ENCODE assay signal across 8 cellular contexts in the genomic region with DNA sequence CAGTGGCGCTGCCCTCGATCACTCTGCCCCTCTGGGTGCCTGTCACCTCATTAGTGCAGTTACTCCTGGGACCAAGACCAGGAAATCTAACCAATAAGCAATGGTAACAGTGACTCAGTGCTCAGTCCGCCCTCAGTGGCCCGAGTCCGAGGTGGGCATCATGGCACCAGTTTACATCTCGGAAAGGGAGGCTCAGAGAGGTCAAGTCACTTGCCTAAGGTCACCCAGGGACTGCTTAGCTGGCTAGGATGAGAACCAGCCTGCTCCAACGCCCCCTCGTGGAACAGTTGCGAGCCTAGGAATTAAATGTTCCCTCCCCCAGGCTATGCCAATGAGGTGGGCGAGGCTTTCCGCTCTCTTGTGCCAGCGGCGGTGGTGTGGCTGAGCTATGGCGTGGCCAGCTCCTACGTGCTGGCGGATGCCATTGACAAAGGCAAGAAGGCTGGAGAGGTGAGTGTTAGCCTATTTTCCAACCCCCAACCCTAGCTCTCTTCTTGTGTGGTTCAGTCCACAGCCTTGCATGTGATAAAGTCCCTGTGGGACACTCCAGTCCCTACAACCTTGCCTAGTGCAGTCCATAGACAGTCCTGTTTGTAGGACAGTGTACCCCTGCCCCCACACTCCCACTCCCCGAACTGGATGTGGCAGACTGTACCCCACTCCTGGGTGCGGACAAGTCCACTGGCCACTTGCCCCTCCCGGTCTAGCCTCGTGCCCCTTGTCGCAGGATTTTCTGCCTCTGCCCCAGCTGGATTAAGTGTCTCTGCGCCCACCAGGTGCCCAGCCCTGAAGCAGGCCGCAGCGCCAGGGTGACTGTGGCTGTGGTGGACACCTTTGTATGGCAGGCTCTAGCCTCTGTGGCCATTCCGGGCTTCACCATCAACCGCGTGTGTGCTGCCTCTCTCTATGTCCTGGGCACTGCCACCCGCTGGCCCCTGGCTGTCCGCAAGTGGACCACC. TPM values are rescaled to one million over a fixed set of nuclear protein-coding genes. Genes with fewer than 3 reads are reported as not detected.
DNase-seq lines count a peak whose midpoint lies in the region; ATAC-seq and TF ChIP-seq lines count a peak whose summit lies in the region.

No MANE protein-coding gene starts in this region.

- H3K9me3 ChIP-seq in muscle layer of duodenum (ENCODE audit: control insufficient read depth in 1 of 2, low read length in 2 of 2), result no peaks in the 10 kb centered on the region

- H3K4me3 ChIP-seq in epithelial cell of proximal tubule (ENCODE audit: low read depth, low read length) (peak overlapping the region; percentile 68), muscle layer of duodenum (ENCODE audit: low read depth in 1 of 2, low read length in 2 of 2) (peak overlapping the region; percentile 62 to 71)

- peaks cover 0 to 4% of the 10 kb centered on the region in 2 donors for H3K36me3 ChIP-seq in muscle layer of duodenum (ENCODE audit: control insufficient read depth in 1 of 2, insufficient read depth in 2 of 2, low read length in 2 of 2)

- peak overlapping the region; percentile 97 for H3K27ac ChIP-seq in C4-2B
- peak overlapping the region; percentile 63 for H3K27ac ChIP-seq in muscle layer of duodenum (ENCODE audit: low read length)

- peak; percentile 86 for DNase-seq in HuH-7 (ENCODE audit: low spot score)
- DNase-seq in OCI-M1 (lab: John Stamatoyannopoulos, UW), result peak; percentile 85
- peak; percentile 82 for DNase-seq in activated T-cell treated with anti-CD3 and anti-CD28 coated beads for 48 hours (ENCODE audit: low read depth)
- no peak for DNase-seq in epithelial cell of proximal tubule (ENCODE audit: low read depth)
- DNase-seq in stimulated activated CD8-positive, alpha-beta memory T cell treated with anti-CD3 and anti-CD28 coated beads, Interleukin-7, amount 100 ng/mL, for 1 hour (ENCODE audit: low read depth in 2 of 2), result peak; percentile 62 to 75

- ATAC-seq in HG03280 (IDR thresholded peaks at IDR 0.05; ENCODE audit: unreplicated experiment), result no peak

- TF ChIP-seq CTCF in C4-2B (conservative IDR thresholded peaks at IDR 0.05) (peak; percentile 92), epithelial cell of proximal tubule (conservative IDR thresholded peaks at IDR 0.05; ENCODE audit: low read depth, low read length) (peak; percentile 81)

- H3K4me1 ChIP-seq in muscle layer of duodenum (ENCODE audit: control insufficient read depth in 1 of 2, insufficient read depth in 2 of 2, low read length in 2 of 2), result peaks cover 22 to 25% of the 10 kb centered on the region in 2 donors

- no peaks in the 10 kb centered on the region for H3K27me3 ChIP-seq in muscle layer of duodenum (ENCODE audit: low read depth, low read length)

RNA-seq across cellular contexts. Expression of a gene that starts 1.1 kb away (rescaled TPM):
- total RNA-seq in epithelial cell of proximal tubule, result 79.7 and 115 TPM in 2 replicates

RNA-seq across cellular contexts. Expression of a gene that starts 29.9 kb away (rescaled TPM):
- 36.2 and 49.6 TPM in 2 replicates for total RNA-seq in epithelial cell of proximal tubule

RNA-seq across cellular contexts. Expression of a gene that starts 39.5 kb away (rescaled TPM):
- total RNA-seq in epithelial cell of proximal tubule, result 19.2 and 28.0 TPM in 2 replicates

RNA-seq across cellular contexts. Expression of a gene that starts 45.1 kb away (rescaled TPM):
- total RNA-seq in epithelial cell of proximal tubule, result not detected in 2 replicates
